28 cellular contexts compared by ENCODE assay signal in the genomic region with DNA sequence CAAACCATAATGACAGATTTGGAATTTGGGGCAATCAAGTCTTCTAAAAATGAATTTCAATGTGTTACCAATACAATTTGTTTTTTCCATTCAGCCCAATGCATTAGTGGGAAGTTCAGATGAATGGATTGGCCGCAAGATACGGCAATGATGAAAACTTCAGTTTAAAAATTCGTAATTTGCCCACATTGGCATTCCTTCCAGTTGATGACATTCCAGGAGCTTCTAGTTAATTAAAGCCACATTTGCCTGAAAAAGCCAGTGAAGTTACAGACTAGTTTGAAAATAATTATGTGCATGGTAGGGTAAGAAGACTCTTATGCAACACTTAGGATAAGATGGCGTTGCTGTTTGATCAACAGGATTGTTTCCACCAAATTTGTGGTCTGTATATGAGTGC. TPM values are rescaled to one million over a fixed set of nuclear protein-coding genes. Genes with fewer than 3 reads are reported as not detected.
"Had no signal": no experiment of that assay in that cellular context is flagged by ENCODE, and none has a peak within 500 bp of the region (broad histone marks: within the 10 kb centered on the region; RNA-seq: fewer than 3 reads in every experiment).

No MANE protein-coding gene starts in this region.

- H2AFZ ChIP-seq: hepatocyte had no signal

- ATAC-seq: activated CD8-positive, alpha-beta T cell treated with anti-CD3 and anti-CD28 coated beads for 36 hours; activated T-cell treated with anti-CD3 and anti-CD28 coated beads, Interleukin-2, amount 50 U/mL, for 4 hours; activated T-helper 17 cell treated with anti-CD3 and anti-CD28 coated beads, Interleukin-2, amount 50 U/mL, for 72 hours; effector memory CD8-positive, alpha-beta T cell; gastroesophageal sphincter; left cardiac atrium; left ventricle myocardium superior; mucosa of descending colon; natural killer cell treated with Interleukin-12 subunit alpha and Interleukin-12 subunit beta and Interleukin-15 and Interleukin-18, amount 100 ng/mL, for 72 hours; right cardiac atrium; stimulated activated naive B cell treated with anti-CD40 and anti-IgM and Interleukin-4, amounts not matched to agents 10 μg/mL and 1 μg/mL and 100 μg/mL, for 72 hours; WTC11 had no signal

- H3K4me3 ChIP-seq: gastroesophageal sphincter, hepatocyte, mucosa of descending colon, stomach, thyroid gland, upper lobe of left lung, vagina had no signal

- H3K9me3 ChIP-seq: thyroid gland, vagina had no signal

- H3K79me2 ChIP-seq: hepatocyte had no signal

- H3K27ac ChIP-seq: gastroesophageal sphincter, hepatocyte, stomach, thyroid gland, upper lobe of left lung, vagina had no signal

- H3K27me3 ChIP-seq: gastroesophageal sphincter, hepatocyte, stomach, thyroid gland, upper lobe of left lung, vagina had no signal

- H3K4me2 ChIP-seq: hepatocyte had no signal

- H3K4me1 ChIP-seq: gastroesophageal sphincter, stomach, thyroid gland, upper lobe of left lung, vagina had no signal

- DNase-seq: activated CD4-positive, alpha-beta T cell treated with anti-CD3 and anti-CD28 coated beads for 1 hour; activated CD4-positive, alpha-beta T cell treated with anti-CD3 and anti-CD28 coated beads, Interleukin-2, amount 50 U/mL, for 1 hour; activated CD8-positive, alpha-beta T cell treated with anti-CD3 and anti-CD28 coated beads for 36 hours; activated gamma-delta T cell treated with Interleukin-2 at 50 U/mL for 16 hours; activated naive CD4-positive, alpha-beta T cell treated with anti-CD3 and anti-CD28 coated beads, Interleukin-2, amount 50 U/mL, for 16 hours; activated T-cell treated with anti-CD3 and anti-CD28 coated beads, Interleukin-2, amount 50 U/mL, for 4 hours; amygdala; caudate nucleus; cortex of kidney; effector memory CD8-positive, alpha-beta T cell; erythroblast; islet precursor cell; left cardiac atrium; left ventricle myocardium superior; mucosa of descending colon; right cardiac atrium; stimulated activated CD4-positive, alpha-beta T cell treated with anti-CD3 and anti-CD28 coated beads, Interleukin-15, amount 100 ng/mL, for 24 hours; stimulated activated CD4-positive, alpha-beta T cell treated with anti-CD3 and anti-CD28 coated beads, Interleukin-2, amount 100 ng/mL, for 24 hours; stimulated activated naive B cell treated with anti-CD40 and anti-IgM and Interleukin-4, amounts not matched to agents 10 μg/mL and 1 μg/mL and 100 μg/mL, for 72 hours; stomach; thyroid gland; upper lobe of left lung had no signal

- H3K36me3 ChIP-seq: gastroesophageal sphincter, stomach, thyroid gland, upper lobe of left lung, vagina had no signal

RNA-seq across cellular contexts. Expression of a gene that starts 46.2 kb away (rescaled TPM):
- total RNA-seq: activated T-helper 17 cell treated with anti-CD3 and anti-CD28 coated beads, Interleukin-2, amount 50 U/mL, for 72 hours had no signal
